Comparison of ENCODE assay signal across 28 cellular contexts in genomic region chr2:185185044-185185443, GRCh38.
DNase-seq lines count a peak whose midpoint lies in the region; ATAC-seq, FAIRE-seq and TF ChIP-seq lines count a peak whose summit lies in the region.
"Had no signal": no experiment of that assay in that cellular context is flagged by ENCODE, and none has a peak within 500 bp of the region (broad histone marks: within the 10 kb centered on the region; RNA-seq: fewer than 3 reads in every experiment).

No MANE protein-coding gene starts in this region.

- TF ChIP-seq CTCF in kidney (IDR thresholded peaks at IDR 0.05; ENCODE audit: borderline replicate concordance, extremely low read depth, insufficient read depth) (no peak), upper lobe of right lung (IDR thresholded peaks at IDR 0.05) (no peak), foreskin keratinocyte (conservative IDR thresholded peaks at IDR 0.05) (no peak)

- H3K36me3 Mint-ChIP-seq in stimulated activated effector memory CD8-positive, alpha-beta T cell treated with anti-CD3 and anti-CD28 coated beads, Interleukin-12 subunit alpha, Interleukin-12 subunit beta, amount 100 ng/mL, for 72 hours: no peaks in the 10 kb centered on the region
- H3K36me3 Mint-ChIP-seq: CD14-positive monocyte; CD4-positive, alpha-beta memory T cell; CD4-positive, CD25-positive, alpha-beta regulatory T cell; CD8-positive, alpha-beta memory T cell had no signal

- H3K27ac Mint-ChIP-seq in stimulated activated effector memory CD8-positive, alpha-beta T cell treated with anti-CD3 and anti-CD28 coated beads, Interleukin-12 subunit alpha, Interleukin-12 subunit beta, amount 100 ng/mL, for 72 hours: no peak overlapping the region
- H3K27ac Mint-ChIP-seq: CD14-positive monocyte; CD4-positive, alpha-beta memory T cell; CD4-positive, CD25-positive, alpha-beta regulatory T cell; CD8-positive, alpha-beta memory T cell had no signal

- H3K4me3 ChIP-seq in kidney (ENCODE audit: low read length in 2 of 2) (no peak overlapping the region), upper lobe of right lung (no peak overlapping the region)
- H3K4me3 ChIP-seq: BLaER1, GM12878 had no signal

- H3K4me1 Mint-ChIP-seq in stimulated activated effector memory CD8-positive, alpha-beta T cell treated with anti-CD3 and anti-CD28 coated beads, Interleukin-12 subunit alpha, Interleukin-12 subunit beta, amount 100 ng/mL, for 72 hours: no peaks in the 10 kb centered on the region
- H3K4me1 Mint-ChIP-seq: CD14-positive monocyte; CD4-positive, alpha-beta memory T cell; CD4-positive, CD25-positive, alpha-beta regulatory T cell; CD8-positive, alpha-beta memory T cell had no signal

- no peaks in the 10 kb centered on the region for H3K27me3 ChIP-seq in upper lobe of right lung
- no peaks in the 10 kb centered on the region for H3K27me3 ChIP-seq in foreskin keratinocyte
- H3K27me3 ChIP-seq: BE2C, BLaER1 had no signal

- no peak for FAIRE-seq in kidney (lab: Jason Lieb, UNC)
- FAIRE-seq: A204.1, GM12878, GM12892, GM18507, GM19239 had no signal

- H3K9me3 ChIP-seq in kidney (ENCODE audit: control insufficient read depth in 1 of 2, low read length in 2 of 2) (no peaks in the 10 kb centered on the region), upper lobe of right lung (no peaks in the 10 kb centered on the region)
- H3K9me3 ChIP-seq: BE2C, BLaER1 had no signal

- H3K27ac ChIP-seq in kidney (ENCODE audit: low read depth in 2 of 2, low read length in 2 of 2) (no peak overlapping the region), upper lobe of right lung (no peak overlapping the region), foreskin keratinocyte (no peak overlapping the region)
- H3K27ac ChIP-seq: BLaER1 had no signal

- intact Hi-C loops in kidney (cut with DNase I) (no loop called here), upper lobe of right lung (cut with DNase I) (no loop called here)

- H3K4me1 ChIP-seq in kidney (ENCODE audit: control insufficient read depth in 1 of 2, insufficient read depth in 1 of 2, low read depth in 1 of 2, low read length in 2 of 2) (no peaks in the 10 kb centered on the region), upper lobe of right lung (no peaks in the 10 kb centered on the region), foreskin keratinocyte (no peaks in the 10 kb centered on the region)
- H3K4me1 ChIP-seq: BE2C had no signal

- no peaks in the 10 kb centered on the region for H3K36me3 ChIP-seq in kidney (ENCODE audit: control insufficient read depth in 1 of 2, insufficient read depth in 2 of 2, low read length in 2 of 2)
- no peaks in the 10 kb centered on the region for H3K36me3 ChIP-seq in upper lobe of right lung
- H3K36me3 ChIP-seq: BE2C, BLaER1 had no signal

- DNase-seq in kidney (peak; percentile 54), upper lobe of right lung (peak; percentile 37), foreskin keratinocyte (no peak), glomerular visceral epithelial cell (ENCODE audit: extremely low spot score) (no peak)
- no peak for DNase-seq in stimulated activated effector memory CD8-positive, alpha-beta T cell treated with anti-CD3 and anti-CD28 coated beads, Interleukin-12 subunit alpha, Interleukin-12 subunit beta, amount 100 ng/mL, for 72 hours (ENCODE audit: low spot score in 2 of 2)
- DNase-seq: 8988T; ACHN; BE2C; C1 segment of cervical spinal cord; CD4-positive, CD25-positive, alpha-beta regulatory T cell; COR-L47; DMS 273 treated with DMSO at 0.1 percent for 48 hours; DMS153; DMS53; DMS79; DND-41; EL; GDM1 had no signal

- H3K9me3 Mint-ChIP-seq in stimulated activated effector memory CD8-positive, alpha-beta T cell treated with anti-CD3 and anti-CD28 coated beads, Interleukin-12 subunit alpha, Interleukin-12 subunit beta, amount 100 ng/mL, for 72 hours: peaks cover 22% of the 10 kb centered on the region

- ATAC-seq in stimulated activated effector memory CD8-positive, alpha-beta T cell treated with anti-CD3 and anti-CD28 coated beads, Interleukin-12 subunit alpha, Interleukin-12 subunit beta, amount 100 ng/mL, for 72 hours: peak; percentile 28
- no peak for ATAC-seq in upper lobe of right lung
- no peak for ATAC-seq in foreskin keratinocyte
- no peak for ATAC-seq in HG03108 (IDR thresholded peaks at IDR 0.05; ENCODE audit: unreplicated experiment)
- ATAC-seq: GM12878 had no signal

- H3K4me3 Mint-ChIP-seq in stimulated activated effector memory CD8-positive, alpha-beta T cell treated with anti-CD3 and anti-CD28 coated beads, Interleukin-12 subunit alpha, Interleukin-12 subunit beta, amount 100 ng/mL, for 72 hours: no peak overlapping the region
- H3K4me3 Mint-ChIP-seq: CD14-positive monocyte; CD4-positive, alpha-beta memory T cell; CD8-positive, alpha-beta memory T cell had no signal

- no peak overlapping the region for H3K9ac ChIP-seq in kidney (ENCODE audit: low read length in 2 of 2)
- H3K9ac ChIP-seq: BLaER1 had no signal

Comparison
In these comparisons a context has a peak if more than half of its experiments do, and no peak if none do; other contexts are left out.
1. DNase-seq: peak in kidney (single experiment) and upper lobe of right lung (single experiment); none in stimulated activated effector memory CD8-positive, alpha-beta T cell treated with anti-CD3 and anti-CD28 coated beads, Interleukin-12 subunit alpha, Interleukin-12 subunit beta, amount 100 ng/mL, for 72 hours (0 of 2), foreskin keratinocyte (0 of 2) and glomerular visceral epithelial cell (single experiment).